8 cellular contexts compared by ENCODE assay signal in the genomic region with DNA sequence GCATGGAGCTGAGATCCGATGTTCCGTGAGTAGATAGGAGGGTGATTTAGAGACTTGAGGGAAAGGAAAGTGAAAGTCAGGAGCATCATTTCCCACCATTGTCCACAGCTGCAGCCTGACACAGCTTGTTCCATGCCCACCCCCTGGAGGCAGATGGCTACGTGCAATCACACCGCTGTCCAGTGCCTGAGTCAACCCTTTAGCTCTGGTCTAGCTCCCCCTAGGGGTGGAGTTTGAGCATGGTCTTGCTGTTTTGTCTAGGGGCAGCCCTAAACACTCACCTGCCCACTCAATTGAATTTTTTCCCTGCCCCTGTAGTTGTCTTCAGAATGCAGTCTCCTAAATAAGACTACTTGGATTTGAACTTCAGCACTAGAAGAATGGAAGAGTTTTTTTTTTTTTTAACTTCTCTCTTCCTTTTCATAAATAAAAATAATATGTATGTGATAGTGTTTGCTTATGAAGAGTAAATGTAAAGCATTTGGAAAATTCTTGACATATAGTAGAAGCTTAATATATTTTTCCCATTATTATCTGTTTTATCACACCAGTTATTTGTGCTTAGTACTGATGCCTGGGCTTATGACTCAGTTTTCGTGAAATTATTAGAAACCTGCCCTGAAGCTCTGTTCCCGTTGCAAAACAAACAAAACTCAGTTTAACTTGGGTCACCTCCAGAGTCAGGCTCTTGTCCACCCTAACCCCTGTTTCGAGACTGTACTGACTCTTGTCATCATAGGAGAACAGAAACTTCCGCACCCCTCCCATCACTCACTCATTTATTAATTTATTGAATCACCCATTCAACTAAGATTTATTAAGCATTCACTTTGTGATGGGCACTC.
DNase-seq lines count a peak whose midpoint lies in the region; ATAC-seq and TF ChIP-seq lines count a peak whose summit lies in the region.

No MANE protein-coding gene starts in this region.

- H3K9me3 ChIP-seq in endodermal cell (ENCODE audit: control insufficient read depth, low read length) (no peaks in the 10 kb centered on the region), mesenchymal stem cell (ENCODE audit: control insufficient read depth, low read length) (no peaks in the 10 kb centered on the region)

- H3K4me3 ChIP-seq in GM23338 (no peak overlapping the region), endodermal cell (ENCODE audit: low read length) (no peak overlapping the region), mesenchymal stem cell (ENCODE audit: insufficient read depth in 1 of 2, low read depth in 1 of 2, low read length in 2 of 2) (no peak overlapping the region)

- H3K9ac ChIP-seq in endodermal cell (ENCODE audit: extremely low read depth, low read length, poor library complexity, severe bottlenecking) (no peak overlapping the region), mesenchymal stem cell (ENCODE audit: low read length) (no peak overlapping the region)

- H3K27me3 Mint-ChIP-seq in activated CD8-positive, alpha-beta memory T cell treated with anti-CD3 and anti-CD28 coated beads, Interleukin-2, amount 10 ng/mL, durations not matched to agents 7 days and 5 days, result no peaks in the 10 kb centered on the region
- no peaks in the 10 kb centered on the region for H3K27me3 Mint-ChIP-seq in GM23338 (ENCODE audit: insufficient read depth, low read depth, poor library complexity)
- H3K27me3 Mint-ChIP-seq in endodermal cell (ENCODE audit: insufficient read depth), result no peaks in the 10 kb centered on the region

- H4K8ac ChIP-seq in mesenchymal stem cell (ENCODE audit: low read length), result no peak overlapping the region

- H3K27me3 ChIP-seq in GM23338 (ENCODE audit: insufficient read depth) (no peaks in the 10 kb centered on the region), endodermal cell (ENCODE audit: control insufficient read depth, insufficient read depth, low read length, poor library complexity, severe bottlenecking) (peaks cover 7% of the 10 kb centered on the region), mesenchymal stem cell (ENCODE audit: control insufficient read depth in 1 of 2, insufficient read depth in 1 of 2, low read length in 2 of 2) (peaks cover 0 to 7% of the 10 kb centered on the region in 2 experiments)

- TF ChIP-seq CTCF in GM23338 (conservative IDR thresholded peaks at IDR 0.05; ENCODE audit: low read depth in 2 of 2) (peak; percentile 86 to 94), endodermal cell (conservative IDR thresholded peaks at IDR 0.05) (peak; percentile 96)

- no peaks in the 10 kb centered on the region for H3K79me1 ChIP-seq in mesenchymal stem cell (replicated peaks; ENCODE audit: low read length, poor library complexity, severe bottlenecking)

- H2BK5ac ChIP-seq in mesenchymal stem cell (ENCODE audit: low read depth, low read length, poor library complexity, severe bottlenecking), result no peak overlapping the region

- H3K4me2 ChIP-seq in GM23338 (no peak overlapping the region), mesenchymal stem cell (ENCODE audit: low read length, poor library complexity, severe bottlenecking) (no peak overlapping the region)

- no peak overlapping the region for H2BK120ac ChIP-seq in mesenchymal stem cell (ENCODE audit: low read depth, low read length)

- H3K23ac ChIP-seq in mesenchymal stem cell (ENCODE audit: low read length in 2 of 2), result no peak overlapping the region

- H3K18ac ChIP-seq in mesenchymal stem cell (ENCODE audit: low read depth in 1 of 2, low read length in 2 of 2), result no peak overlapping the region

- H3K36me3 ChIP-seq in GM23338 (ENCODE audit: insufficient read depth), result no peaks in the 10 kb centered on the region
- no peaks in the 10 kb centered on the region for H3K36me3 ChIP-seq in endodermal cell (ENCODE audit: control insufficient read depth, insufficient read depth, low read length)
- no peaks in the 10 kb centered on the region for H3K36me3 ChIP-seq in mesenchymal stem cell (ENCODE audit: control insufficient read depth in 1 of 2, insufficient read depth in 2 of 2, low read depth in 1 of 2, low read length in 2 of 2)

- CTCF ChIA-PET in activated CD8-positive, alpha-beta memory T cell treated with anti-CD3 and anti-CD28 coated beads, Interleukin-2, amount 10 ng/mL, durations not matched to agents 7 days and 5 days (lab: Charles Lee), result interaction anchor here (1.2 to 1.5 kb wide), 2 partner anchors 9 to 585 kb away, joined by 3 to 4 read pairs; no protein-coding TSS in a partner anchor

- H2AFZ ChIP-seq in GM23338, result no peak overlapping the region
- H2AFZ ChIP-seq in mesenchymal stem cell (ENCODE audit: low read depth, low read length), result no peak overlapping the region

- 68 to 72% methylated on average over 6 to 8 of the region's 8 CpGs for WGBS in endodermal cell (ENCODE audit: insufficient coverage in 1 of 2, insufficient read length in 1 of 2), 2 experiments
- WGBS in mesenchymal stem cell, result 74% methylated on average over 8 of the region's 8 CpGs

- no peak overlapping the region for H2BK12ac ChIP-seq in mesenchymal stem cell (ENCODE audit: low read length in 2 of 2)

- H3K9me3 Mint-ChIP-seq in activated CD8-positive, alpha-beta memory T cell treated with anti-CD3 and anti-CD28 coated beads, Interleukin-2, amount 10 ng/mL, durations not matched to agents 7 days and 5 days (ENCODE audit: low read depth), result no peaks in the 10 kb centered on the region
- H3K9me3 Mint-ChIP-seq in GM23338 (no peaks in the 10 kb centered on the region), endodermal cell (no peaks in the 10 kb centered on the region)

- H3K14ac ChIP-seq in mesenchymal stem cell (ENCODE audit: low read length in 2 of 2), result no peak overlapping the region

- H3K4me3 Mint-ChIP-seq in activated CD8-positive, alpha-beta memory T cell treated with anti-CD3 and anti-CD28 coated beads, Interleukin-2, amount 10 ng/mL, durations not matched to agents 7 days and 5 days, result no peak overlapping the region
- H3K4me3 Mint-ChIP-seq in GM23338 (no peak overlapping the region), endodermal cell (no peak overlapping the region)

- no peaks in the 10 kb centered on the region for H3F3A ChIP-seq in GM23338 (replicated peaks; ENCODE audit: low read depth)

- H3K4ac ChIP-seq in mesenchymal stem cell (ENCODE audit: low read depth in 1 of 2, low read length in 2 of 2), result no peak overlapping the region

- no peak for ATAC-seq in activated CD8-positive, alpha-beta memory T cell treated with anti-CD3 and anti-CD28 coated beads, Interleukin-2, amount 10 ng/mL, durations not matched to agents 7 days and 5 days
- ATAC-seq in GM23338, result peak; percentile 99

- H3K4me1 ChIP-seq in GM23338 (ENCODE audit: insufficient read depth) (0 out of 2 replicates have a peak, but pooled peaks cover 3% of the 10 kb centered on the region), endodermal cell (ENCODE audit: control insufficient read depth, insufficient read depth, low read length) (peaks cover 18% of the 10 kb centered on the region), mesenchymal stem cell (ENCODE audit: control insufficient read depth, insufficient read depth, low read depth, low read length) (no peaks in the 10 kb centered on the region)

- no peaks in the 10 kb centered on the region for H3K79me2 ChIP-seq in GM23338 (replicated peaks; ENCODE audit: insufficient read depth)

- H3K36me3 Mint-ChIP-seq in activated CD8-positive, alpha-beta memory T cell treated with anti-CD3 and anti-CD28 coated beads, Interleukin-2, amount 10 ng/mL, durations not matched to agents 7 days and 5 days, result no peaks in the 10 kb centered on the region
- H3K36me3 Mint-ChIP-seq in GM23338 (ENCODE audit: low read depth), result no peaks in the 10 kb centered on the region
- H3K36me3 Mint-ChIP-seq in endodermal cell (ENCODE audit: low read depth), result no peaks in the 10 kb centered on the region

- no peak overlapping the region for H3K27ac Mint-ChIP-seq in activated CD8-positive, alpha-beta memory T cell treated with anti-CD3 and anti-CD28 coated beads, Interleukin-2, amount 10 ng/mL, durations not matched to agents 7 days and 5 days
- no peak overlapping the region for H3K27ac Mint-ChIP-seq in GM23338
- H3K27ac Mint-ChIP-seq in endodermal cell, result no peak overlapping the region

- H4K91ac ChIP-seq in mesenchymal stem cell (ENCODE audit: low read length), result no peak overlapping the region

- H3K4me1 Mint-ChIP-seq in activated CD8-positive, alpha-beta memory T cell treated with anti-CD3 and anti-CD28 coated beads, Interleukin-2, amount 10 ng/mL, durations not matched to agents 7 days and 5 days, result no peaks in the 10 kb centered on the region
- H3K4me1 Mint-ChIP-seq in GM23338 (peaks cover 17% of the 10 kb centered on the region), endodermal cell (peaks cover 32% of the 10 kb centered on the region)

- H2BK15ac ChIP-seq in mesenchymal stem cell (ENCODE audit: low read depth, poor library complexity, severe bottlenecking), result no peak overlapping the region

- H3K27ac ChIP-seq in GM23338 (ENCODE audit: low read depth) (no peak overlapping the region), endodermal cell (ENCODE audit: low read depth, low read length) (no peak overlapping the region), mesenchymal stem cell (ENCODE audit: low read length, poor library complexity, severe bottlenecking) (no peak overlapping the region)

- DNase-seq in activated CD8-positive, alpha-beta memory T cell treated with anti-CD3 and anti-CD28 coated beads, Interleukin-2, amount 10 ng/mL, durations not matched to agents 7 days and 5 days, result peak; percentile 46
- no peak for DNase-seq in activated CD8-positive, alpha-beta memory T cell treated with anti-CD3 and anti-CD28 coated beads, Interleukin-2, amount 50 U/mL, for 4 hours
- peak; percentile 96 for DNase-seq in GM23338 (ENCODE audit: low spot score)
- DNase-seq in LoVo (ENCODE audit: low spot score), result peak; percentile 36
- peak; percentile 59 to 77 for DNase-seq in SHP77 (lab: John Stamatoyannopoulos, UW)
- DNase-seq in endodermal cell, result peak; percentile 94
- peak; percentile 75 for DNase-seq in mesenchymal stem cell
- no peak for DNase-seq in T-helper 9 cell

- no peaks in the 10 kb centered on the region for H3K9me2 ChIP-seq in GM23338 (ENCODE audit: insufficient read depth)

- H4K20me1 ChIP-seq in GM23338 (replicated peaks; ENCODE audit: insufficient read depth), result no peaks in the 10 kb centered on the region

- H2AK5ac ChIP-seq in mesenchymal stem cell (ENCODE audit: low read length, severe bottlenecking), result no peak overlapping the region

Comparison
In these comparisons a context has a peak if more than half of its experiments do, and no peak if none do; other contexts are left out.
1. DNase-seq: peak in activated CD8-positive, alpha-beta memory T cell treated with anti-CD3 and anti-CD28 coated beads, Interleukin-2, amount 10 ng/mL, durations not matched to agents 7 days and 5 days (single experiment), GM23338 (single experiment), LoVo (single experiment), SHP77 (2 of 2), endodermal cell (single experiment) and mesenchymal stem cell (single experiment); none in activated CD8-positive, alpha-beta memory T cell treated with anti-CD3 and anti-CD28 coated beads, Interleukin-2, amount 50 U/mL, for 4 hours (single experiment) and T-helper 9 cell (single experiment).